In genomic region chr5:58666598-58667595, GRCh38 we compare ENCODE assay signal across 12 cellular contexts.
A peak's percentile ranks its signal among the peaks of the same experiment; 100 is the strongest.
DNase-seq lines count a peak whose midpoint lies in the region; TF ChIP-seq lines count a peak whose summit lies in the region.
"Had no signal": no experiment of that assay in that cellular context is flagged by ENCODE, and none has a peak within 500 bp of the region (broad histone marks: within the 10 kb centered on the region; RNA-seq: fewer than 3 reads in every experiment).

No MANE protein-coding gene starts in this region.

- H3K36me3 ChIP-seq in uterus = no peaks in the 10 kb centered on the region

- H3K9me3 Mint-ChIP-seq in activated naive CD4-positive, alpha-beta T cell treated with anti-CD3 and anti-CD28 coated beads, Interleukin-2, amount 10 ng/mL, durations not matched to agents 7 days and 5 days = no peaks in the 10 kb centered on the region
- H3K9me3 Mint-ChIP-seq: T-helper 1 cell treated with Interleukin-12 subunit alpha and Interleukin-12 subunit beta and Interleukin-4 antibody, amounts not matched to agents 30 μg/mL and 1 μg/mL, for 36 hours had no signal

- H3K27me3 ChIP-seq in uterus = no peaks in the 10 kb centered on the region

- no peak for TF ChIP-seq CTCF in uterus (IDR thresholded peaks at IDR 0.05)

- no peaks in the 10 kb centered on the region for H3K4me1 ChIP-seq in uterus

- H3K9me3 ChIP-seq in uterus = no peaks in the 10 kb centered on the region

- H3K27ac Mint-ChIP-seq in activated naive CD4-positive, alpha-beta T cell treated with anti-CD3 and anti-CD28 coated beads, Interleukin-2, amount 10 ng/mL, durations not matched to agents 7 days and 5 days = peak overlapping the region; percentile 35
- H3K27ac Mint-ChIP-seq: T-helper 1 cell treated with Interleukin-12 subunit alpha and Interleukin-12 subunit beta and Interleukin-4 antibody, amounts not matched to agents 30 μg/mL and 1 μg/mL, for 36 hours had no signal

- no peak overlapping the region for H3K4me3 Mint-ChIP-seq in activated naive CD4-positive, alpha-beta T cell treated with anti-CD3 and anti-CD28 coated beads, Interleukin-2, amount 10 ng/mL, durations not matched to agents 7 days and 5 days
- H3K4me3 Mint-ChIP-seq: T-helper 1 cell treated with Interleukin-12 subunit alpha and Interleukin-12 subunit beta and Interleukin-4 antibody, amounts not matched to agents 30 μg/mL and 1 μg/mL, for 36 hours had no signal

- peak overlapping the region in 1 of 2 donors; percentile 38 for H3K27ac ChIP-seq in uterus

- no peaks in the 10 kb centered on the region for H3K4me1 Mint-ChIP-seq in activated naive CD4-positive, alpha-beta T cell treated with anti-CD3 and anti-CD28 coated beads, Interleukin-2, amount 10 ng/mL, durations not matched to agents 7 days and 5 days

- intact Hi-C loops in uterus (cut with DNase I; ENCODE audit: low total_unique reads) (no loop called here), posterior cingulate gyrus (cut with DNase I) (no loop called here)

- H3K36me3 Mint-ChIP-seq in activated naive CD4-positive, alpha-beta T cell treated with anti-CD3 and anti-CD28 coated beads, Interleukin-2, amount 10 ng/mL, durations not matched to agents 7 days and 5 days = no peaks in the 10 kb centered on the region

- H3K4me3 ChIP-seq in uterus = no peak overlapping the region

- TF ChIP-seq POLR2A in uterus (IDR thresholded peaks at IDR 0.05) = no peak

- CTCF ChIA-PET in activated naive CD4-positive, alpha-beta T cell treated with anti-CD3 and anti-CD28 coated beads, Interleukin-2, amount 10 ng/mL, durations not matched to agents 7 days and 5 days (lab: Charles Lee) = no interaction called here

- DNase-seq in activated naive CD4-positive, alpha-beta T cell treated with anti-CD3 and anti-CD28 coated beads, Interleukin-2, amount 10 ng/mL, durations not matched to agents 7 days and 5 days = no peak
- no peak for DNase-seq in activated naive CD4-positive, alpha-beta T cell (lab: John Stamatoyannopoulos, UW)
- peak; percentile 70 for DNase-seq in UCSD-AML1 (lab: John Stamatoyannopoulos, UW; ENCODE audit: unreplicated experiment)
- DNase-seq in iPS-NIHi7 (ENCODE audit: extremely low spot score) = peak; percentile 20
- peak; percentile 30 to 45 for DNase-seq in uterus
- no peak for DNase-seq in AG08395 (ENCODE audit: low spot score)
- DNase-seq in posterior cingulate gyrus = no peak
- no peak for DNase-seq in germinal center (ENCODE audit: low spot score)
- DNase-seq: Kasumi-1, NCI-H187 treated with DMSO at 0.1 percent for 48 hours, OCI-M1 had no signal

- H3K27me3 Mint-ChIP-seq in activated naive CD4-positive, alpha-beta T cell treated with anti-CD3 and anti-CD28 coated beads, Interleukin-2, amount 10 ng/mL, durations not matched to agents 7 days and 5 days = no peaks in the 10 kb centered on the region

Comparison
In these comparisons a context has a peak if more than half of its experiments do, and no peak if none do; other contexts are left out.
1. DNase-seq: peak in UCSD-AML1 (single experiment), iPS-NIHi7 (single experiment) and uterus (2 of 2); none in activated naive CD4-positive, alpha-beta T cell treated with anti-CD3 and anti-CD28 coated beads, Interleukin-2, amount 10 ng/mL, durations not matched to agents 7 days and 5 days (single experiment), activated naive CD4-positive, alpha-beta T cell (0 of 4), AG08395 (single experiment), posterior cingulate gyrus (0 of 10) and germinal center (single experiment).